In genomic region chr16:4426722-4427372, GRCh38 we compare ENCODE assay signal across 8 cellular contexts. TPM values are rescaled to one million over a fixed set of nuclear protein-coding genes. Genes with fewer than 3 reads are reported as not detected.
DNase-seq lines count a peak whose midpoint lies in the region; ATAC-seq, FAIRE-seq and TF ChIP-seq lines count a peak whose summit lies in the region.

No MANE protein-coding gene starts in this region.

- H3K4me3 Mint-ChIP-seq in MCF 10A (ENCODE audit: unreplicated experiment): peak overlapping the region; percentile 95
- H3K4me3 Mint-ChIP-seq in mesothelial cell of epicardium: peak overlapping the region; percentile 98

- no peaks in the 10 kb centered on the region for H3K9me3 ChIP-seq in A549

- BruUV-seq in MCF 10A (replicated peaks; lab: Mats Ljungman, UMichigan): no TSS peak

- intact Hi-C loops in MCF 10A (cut with micrococcal nuclease): no loop called here

- FAIRE-seq in A549 (lab: Jason Lieb, UNC) (no peak), GM12892 (lab: Jason Lieb, UNC) (no peak), H54 (lab: Jason Lieb, UNC) (no peak)

- peaks cover 33% of the 10 kb centered on the region for H3K36me3 Mint-ChIP-seq in MCF 10A (ENCODE audit: insufficient read depth, unreplicated experiment)
- H3K36me3 Mint-ChIP-seq in mesothelial cell of epicardium: peaks cover 14% of the 10 kb centered on the region

- H3K9me3 Mint-ChIP-seq in MCF 10A (ENCODE audit: unreplicated experiment) (no peaks in the 10 kb centered on the region), mesothelial cell of epicardium (no peaks in the 10 kb centered on the region)

- no peaks in the 10 kb centered on the region for H3K27me3 Mint-ChIP-seq in MCF 10A (ENCODE audit: insufficient read depth, unreplicated experiment)
- H3K27me3 Mint-ChIP-seq in mesothelial cell of epicardium (ENCODE audit: low read depth): no peaks in the 10 kb centered on the region

- peaks cover 18% of the 10 kb centered on the region for H3K4me1 ChIP-seq in A549

- TF ChIP-seq CTCF in A549 (IDR thresholded peaks at IDR 0.05): no peak
- no peak for TF ChIP-seq CTCF in HL-60 (IDR thresholded peaks at IDR 0.05; ENCODE audit: insufficient read depth, low read length)
- TF ChIP-seq CTCF in MCF 10A (IDR thresholded peaks at IDR 0.05; ENCODE audit: unreplicated experiment): no peak
- TF ChIP-seq CTCF in mesothelial cell of epicardium (IDR thresholded peaks at IDR 0.05; ENCODE audit: unreplicated experiment): no peak

- peak overlapping the region; percentile 83 for H3K4me2 ChIP-seq in A549

- no peaks in the 10 kb centered on the region for H3K27me3 ChIP-seq in HL-60 (ENCODE audit: insufficient read depth, poor library complexity, severe bottlenecking)

- no peak for TF ChIP-seq POLR2A in A549 (IDR thresholded peaks at IDR 0.05; ENCODE audit: low read length)
- no peak for TF ChIP-seq POLR2A in GM12892 (IDR thresholded peaks at IDR 0.05; ENCODE audit: low read depth, low read length)
- no peak for TF ChIP-seq POLR2A in H54 (IDR thresholded peaks at IDR 0.05; ENCODE audit: low read depth, low read length)

- no peak for DNase-seq in A549 (ENCODE audit: low read depth in 1 of 2, low spot score in 1 of 2)
- DNase-seq in HL-60 (ENCODE audit: low read depth in 1 of 2, low spot score in 1 of 2): no peak
- DNase-seq in MCF 10A (ENCODE audit: unreplicated experiment): no peak
- DNase-seq in mesothelial cell of epicardium (ENCODE audit: low spot score in 2 of 2, unreplicated experiment in 2 of 2): no peak
- no peak for DNase-seq in GM12892 (ENCODE audit: insufficient read length)
- DNase-seq in H54 (ENCODE audit: insufficient read length, low spot score): no peak
- DNase-seq in MV-4-11 (lab: John Stamatoyannopoulos, UW): no peak

- H3K4me3 ChIP-seq in A549 (peak overlapping the region; percentile 84), HL-60 (replicated peaks; ENCODE audit: insufficient read depth, low read length) (peak overlapping the region; percentile 94)

- POLR2A ChIA-PET in A549 (lab: Yijun Ruan, JAX) (no interaction called here), MCF 10A (lab: Yijun Ruan, JAX) (interaction anchor here (0.7 to 1.5 kb wide), 9 partner anchors 8 to 188 kb away, joined by 3 to 14 read pairs (median 5); partner anchors contain the start of genes CORO7, HMOX2 and UBALD1)

- WGBS in A549 (ENCODE audit: missing lambda C conversion rate): 79% methylated on average over 12 of the region's 12 CpGs

- no peak for ATAC-seq in A549
- ATAC-seq in GM21723 (IDR thresholded peaks at IDR 0.05; ENCODE audit: unreplicated experiment): no peak

- CTCF ChIA-PET in A549 (lab: Yijun Ruan, JAX) (interaction anchor here (2.4 to 3.2 kb wide), 2 partner anchors 9 to 25 kb away, joined by 5 to 13 read pairs; partner anchors contain the start of gene CORO7), MCF 10A (lab: Yijun Ruan, JAX) (interaction anchor here (0.5 to 0.7 kb wide), 5 partner anchors 11 to 157 kb away, joined by 3 to 4 read pairs (median 3); no protein-coding TSS in a partner anchor)

- H3K27ac ChIP-seq in A549 (peak overlapping the region; percentile 95 to 96), HL-60 (replicated peaks) (peak overlapping the region; percentile 94)

- H3K4me1 Mint-ChIP-seq in MCF 10A (ENCODE audit: insufficient read depth, unreplicated experiment): peaks cover 11% of the 10 kb centered on the region
- peaks cover 23% of the 10 kb centered on the region for H3K4me1 Mint-ChIP-seq in mesothelial cell of epicardium

- H3K27ac Mint-ChIP-seq in MCF 10A (ENCODE audit: low read depth, unreplicated experiment): peak overlapping the region; percentile 97
- peak overlapping the region; percentile 95 for H3K27ac Mint-ChIP-seq in mesothelial cell of epicardium

- no peak for TF ChIP-seq RAD21 in A549 (conservative IDR thresholded peaks at IDR 0.05 in 1 of 2, IDR thresholded peaks at IDR 0.05 in 1 of 2)

- TF ChIP-seq EP300 in A549 (IDR thresholded peaks at IDR 0.05): no peak

TF ChIP-seq in A549, 52 proteins besides CTCF, POLR2A, EP300 and RAD21:
- TF ChIP-seq MAFK (IDR thresholded peaks at IDR 0.05; ENCODE audit: partially characterized antibody) (peak; percentile 70), ZFP36 (IDR thresholded peaks at IDR 0.05; ENCODE audit: borderline replicate concordance, partially characterized antibody) (no peak)

RNA-seq across cellular contexts. Expression of gene DNAJA3, which starts 1.2 kb away (rescaled TPM):
- 70.9 and 77.2 TPM in 2 replicates for polyA plus RNA-seq in A549 (2011; rRNA removed)
- polyA plus RNA-seq in A549 (2012; cell fraction: cytosol; rRNA removed): 103 and 111 TPM in 2 replicates
- polyA plus RNA-seq in A549 (2012; cell fraction: nucleus; rRNA removed): 109 and 116 TPM in 2 replicates
- 64.6 to 71.6 TPM (median 66.0 TPM) in 3 replicates for polyA plus RNA-seq in A549 (2017; fragmentation: RNase III; extraction: RNeasy Plus Mini Kit Qiagen cat#74134 plus additional on column Dnase treatment)
- polyA minus RNA-seq in A549 (2011; rRNA and poly(A)+ RNA removed): 47.4 and 54.4 TPM in 2 replicates
- 98.1 and 101 TPM in 2 replicates for total RNA-seq in MCF 10A (2022)
- total RNA-seq in mesothelial cell of epicardium: 34.7 to 37.7 TPM (median 35.3 TPM) in 3 replicates
- 52.0 TPM for polyA plus RNA-seq in GM12892 (2012; ENCODE audit: missing spikeins)

RNA-seq across cellular contexts. Expression of gene CORO7, which starts 10.5 kb away (rescaled TPM):
- polyA plus RNA-seq in A549 (2011; rRNA removed): 5.7 and 6.0 TPM in 2 replicates
- polyA plus RNA-seq in A549 (2012; cell fraction: cytosol; rRNA removed): 13.3 and 15.4 TPM in 2 replicates
- 97.0 and 109 TPM in 2 replicates for polyA plus RNA-seq in A549 (2012; cell fraction: nucleus; rRNA removed)
- 11.1 to 12.6 TPM (median 11.9 TPM) in 3 replicates for polyA plus RNA-seq in A549 (2017; fragmentation: RNase III; extraction: RNeasy Plus Mini Kit Qiagen cat#74134 plus additional on column Dnase treatment)
- polyA minus RNA-seq in A549 (2011; rRNA and poly(A)+ RNA removed): 19.1 and 19.6 TPM in 2 replicates
- 20.3 and 24.9 TPM in 2 replicates for total RNA-seq in MCF 10A (2022)
- total RNA-seq in mesothelial cell of epicardium: 32.9 to 35.1 TPM (median 34.1 TPM) in 3 replicates
- polyA plus RNA-seq in GM12892 (2012; ENCODE audit: missing spikeins): 26.5 TPM

RNA-seq across cellular contexts. Expression of gene NMRAL1, which starts 47.6 kb away (rescaled TPM):
- polyA plus RNA-seq in A549 (2011; rRNA removed) (36.3 and 36.4 TPM in 2 replicates), A549 (2017; fragmentation: RNase III; extraction: RNeasy Plus Mini Kit Qiagen cat#74134 plus additional on column Dnase treatment) (47.4 to 55.8 TPM (median 48.8 TPM) in 3 replicates)
- 77.1 and 78.5 TPM in 2 replicates for polyA plus RNA-seq in A549 (2012; cell fraction: cytosol; rRNA removed)
- polyA plus RNA-seq in A549 (2012; cell fraction: nucleus; rRNA removed): 83.5 and 111 TPM in 2 replicates
- 54.9 and 55.1 TPM in 2 replicates for polyA minus RNA-seq in A549 (2011; rRNA and poly(A)+ RNA removed)
- total RNA-seq in MCF 10A (2022) (41.2 and 48.6 TPM in 2 replicates), mesothelial cell of epicardium (55.3 to 59.1 TPM (median 56.0 TPM) in 3 replicates)
- polyA plus RNA-seq in GM12892 (2012; ENCODE audit: missing spikeins): 45.9 TPM

RNA-seq across cellular contexts. Expression of gene HMOX2, which starts 49.4 kb away (rescaled TPM):
- polyA plus RNA-seq in A549 (2011; rRNA removed): 35.4 and 37.3 TPM in 2 replicates
- polyA plus RNA-seq in A549 (2012; cell fraction: cytosol; rRNA removed): 65.7 and 69.4 TPM in 2 replicates
- polyA plus RNA-seq in A549 (2012; cell fraction: nucleus; rRNA removed): 54.9 and 55.2 TPM in 2 replicates
- polyA plus RNA-seq in A549 (2017; fragmentation: RNase III; extraction: RNeasy Plus Mini Kit Qiagen cat#74134 plus additional on column Dnase treatment): 47.7 to 49.6 TPM (median 49.5 TPM) in 3 replicates
- 30.2 and 35.8 TPM in 2 replicates for polyA minus RNA-seq in A549 (2011; rRNA and poly(A)+ RNA removed)
- total RNA-seq in MCF 10A (2022): 60.4 and 65.6 TPM in 2 replicates
- 26.3 to 30.9 TPM (median 27.5 TPM) in 3 replicates for total RNA-seq in mesothelial cell of epicardium
- 25.8 TPM for polyA plus RNA-seq in GM12892 (2012; ENCODE audit: missing spikeins)

RNA-seq across cellular contexts. Expression of gene VASN, which starts 55.2 kb away (rescaled TPM):
- polyA plus RNA-seq in A549 (2011; rRNA removed) (2.0 and 2.3 TPM in 2 replicates), A549 (2017; fragmentation: RNase III; extraction: RNeasy Plus Mini Kit Qiagen cat#74134 plus additional on column Dnase treatment) (4.0 to 4.7 TPM (median 4.2 TPM) in 3 replicates)
- 6.1 and 9.5 TPM in 2 replicates for polyA plus RNA-seq in A549 (2012; cell fraction: cytosol; rRNA removed)
- polyA plus RNA-seq in A549 (2012; cell fraction: nucleus; rRNA removed): 14.0 and 32.6 TPM in 2 replicates
- 1.3 and 1.8 TPM in 2 replicates for polyA minus RNA-seq in A549 (2011; rRNA and poly(A)+ RNA removed)
- total RNA-seq in MCF 10A (2022) (4.0 and 7.1 TPM in 2 replicates), mesothelial cell of epicardium (36.7 to 37.6 TPM (median 37.5 TPM) in 3 replicates)
- not detected for polyA plus RNA-seq in GM12892 (2012; ENCODE audit: missing spikeins)
